ENCODE assay signal across 7 cellular contexts in genomic region chr14:35406811-35407630, GRCh38. TPM values are rescaled to one million over a fixed set of nuclear protein-coding genes. Genes with fewer than 3 reads are reported as not detected.
DNase-seq lines count a peak whose midpoint lies in the region; ATAC-seq and TF ChIP-seq lines count a peak whose summit lies in the region.

No MANE protein-coding gene starts in this region.

- no peak for ATAC-seq in mucosa of descending colon
- ATAC-seq in HG02938 (IDR thresholded peaks at IDR 0.05; ENCODE audit: unreplicated experiment) = no peak
- no peak for ATAC-seq in GM19397 (IDR thresholded peaks at IDR 0.05; ENCODE audit: unreplicated experiment)

- TF ChIP-seq CTCF in OCI-LY3 (IDR thresholded peaks at IDR 0.05; ENCODE audit: low read depth, low read length) (peak; percentile 86), colonic mucosa (IDR thresholded peaks at IDR 0.05) (peak; percentile 83), mucosa of descending colon (IDR thresholded peaks at IDR 0.05) (peak; percentile 80)

- H3K4me1 ChIP-seq in OCI-LY3 (ENCODE audit: low read length) = peaks cover 46% of the 10 kb centered on the region
- H3K4me1 ChIP-seq in colonic mucosa = peaks cover 6% of the 10 kb centered on the region
- peaks cover 21% of the 10 kb centered on the region for H3K4me1 ChIP-seq in mucosa of descending colon (ENCODE audit: low read depth)

- H3K4me2 ChIP-seq in OCI-LY3 (ENCODE audit: low read length) = peak overlapping the region; percentile 89

- H3K36me3 ChIP-seq in OCI-LY3 (replicated peaks; ENCODE audit: low read depth, low read length) (peaks cover 19% of the 10 kb centered on the region), colonic mucosa (peaks cover 13% of the 10 kb centered on the region), mucosa of descending colon (ENCODE audit: low read depth) (no peaks in the 10 kb centered on the region)

- H3K4me3 ChIP-seq in Jurkat, Clone E6-1 (ENCODE audit: low read length) = no peak overlapping the region
- H3K4me3 ChIP-seq in OCI-LY3 (ENCODE audit: low read length) (peak overlapping the region; percentile 76), colonic mucosa (no peak overlapping the region), mucosa of descending colon (no peak overlapping the region)

- intact Hi-C loops in colonic mucosa (cut with DNase I) = loop anchor here (5.0 to 10.0 kb wide), 2 partner anchors 190 to 362 kb away; partner anchors contain the start of gene FAM177A1
- intact Hi-C loops in mucosa of descending colon (cut with DNase I, micrococcal nuclease) = loop anchor here (5.0 to 10.0 kb wide), 3 partner anchors 72 to 185 kb away; no protein-coding TSS in a partner anchor

- no peak overlapping the region for H2AFZ ChIP-seq in OCI-LY3 (ENCODE audit: low read depth, low read length)

- H3K9ac ChIP-seq in OCI-LY3 (ENCODE audit: low read length) = peak overlapping the region; percentile 83
- no peak overlapping the region for H3K9ac ChIP-seq in colonic mucosa (ENCODE audit: low read depth in 2 of 2, low read length in 2 of 2)

- DNase-seq in DMS79 (lab: John Stamatoyannopoulos, UW) (peak; percentile 80), colonic mucosa (no peak), mucosa of descending colon (peak in 1 of 3 donors; percentile 51)
- peak; percentile 59 for DNase-seq in Jurkat, Clone E6-1 (ENCODE audit: low read depth, low spot score)

- peak overlapping the region; percentile 98 for H3K27ac ChIP-seq in OCI-LY3 (ENCODE audit: low read length)
- H3K27ac ChIP-seq in colonic mucosa = no peak overlapping the region

- H3K79me2 ChIP-seq in OCI-LY3 (ENCODE audit: low read length) = peaks cover 35% of the 10 kb centered on the region

- H3K27me3 ChIP-seq in OCI-LY3 (ENCODE audit: low read depth, low read length) (no peaks in the 10 kb centered on the region), colonic mucosa (no peaks in the 10 kb centered on the region)

- peaks cover 16% of the 10 kb centered on the region for H4K20me1 ChIP-seq in OCI-LY3 (ENCODE audit: insufficient read depth, low read length)

- no peaks in the 10 kb centered on the region for H3K9me3 ChIP-seq in OCI-LY3 (ENCODE audit: insufficient read depth, low read length)
- no peaks in the 10 kb centered on the region for H3K9me3 ChIP-seq in colonic mucosa
- no peaks in the 10 kb centered on the region for H3K9me3 ChIP-seq in mucosa of descending colon

RNA-seq across cellular contexts. Expression of gene NFKBIA, which starts 2.5 kb away (rescaled TPM):
- 26.4 TPM for polyA plus RNA-seq in Jurkat, Clone E6-1 (2012; ENCODE audit: insufficient read depth, insufficient read length)
- total RNA-seq in colonic mucosa (100 to 1,000 TPM in 1 of 2 donors, 10 to 100 TPM in 1; 78.2 to 125 TPM), mucosa of descending colon (100 to 1,000 TPM; 134 to 180 (median 153) TPM)
